Comparison of ENCODE assay signal across 35 cellular contexts in genomic region chr9:35710818-35711500, GRCh38. TPM values are rescaled to one million over a fixed set of nuclear protein-coding genes. Genes with fewer than 3 reads are reported as not detected.
DNase-seq lines count a peak whose midpoint lies in the region; ATAC-seq and TF ChIP-seq lines count a peak whose summit lies in the region.
"Had no signal": no experiment of that assay in that cellular context is flagged by ENCODE, and none has a peak within 500 bp of the region (broad histone marks: within the 10 kb centered on the region; RNA-seq: fewer than 3 reads in every experiment).

No MANE protein-coding gene starts in this region.

- peak overlapping the region; percentile 68 for H3K27ac Mint-ChIP-seq in activated T-cell treated with anti-CD3 and anti-CD28 coated beads, Interleukin-2, amount 50 U/mL, for 24 hours
- H3K27ac Mint-ChIP-seq in activated T-cell treated with anti-CD3 and anti-CD28 coated beads, Interleukin-2, amount 50 U/mL, for 72 hours: no peak overlapping the region
- H3K27ac Mint-ChIP-seq in stimulated activated memory B cell treated with anti-CD40 and anti-IgM and Interleukin-4, amounts not matched to agents 10 μg/mL and 1 μg/mL and 100 μg/mL, for 72 hours: peak overlapping the region; percentile 29
- no peak overlapping the region for H3K27ac Mint-ChIP-seq in activated CD4-positive, alpha-beta memory T cell treated with anti-CD3 and anti-CD28 coated beads, Interleukin-2, amount 10 ng/mL, durations not matched to agents 7 days and 5 days
- H3K27ac Mint-ChIP-seq: activated T-helper 1 cell treated with anti-CD3 and anti-CD28 coated beads, Interleukin-12 subunit alpha, Interleukin-12 subunit beta, Interleukin-2, Interleukin-4 antibody, amounts not matched to agents 30 ng/mL and 10 ng/mL and 1 ng/mL, durations not matched to agents 14 hours and 24 hours and 36 hours; progenitor cell of endocrine pancreas; T-helper 1 cell treated with Interleukin-12 subunit alpha and Interleukin-12 subunit beta and Interleukin-4 antibody, amounts not matched to agents 30 μg/mL and 1 μg/mL, for 36 hours had no signal

- POLR2A ChIA-PET in activated CD4-positive, alpha-beta memory T cell treated with anti-CD3 and anti-CD28 coated beads, Interleukin-2, amount 10 ng/mL, durations not matched to agents 7 days and 5 days (lab: Charles Lee): no interaction called here

- TF ChIP-seq CTCF in ascending aorta (IDR thresholded peaks at IDR 0.05) (no peak), gastroesophageal sphincter (IDR thresholded peaks at IDR 0.05) (no peak), mucosa of descending colon (IDR thresholded peaks at IDR 0.05) (no peak)

- intact Hi-C loops in ascending aorta (cut with DNase I) (no loop called here), mucosa of descending colon (cut with DNase I, micrococcal nuclease) (no loop called here)

- H3K9me3 Mint-ChIP-seq in activated T-cell treated with anti-CD3 and anti-CD28 coated beads, Interleukin-2, amount 50 U/mL, for 24 hours: no peaks in the 10 kb centered on the region
- H3K9me3 Mint-ChIP-seq in activated T-cell treated with anti-CD3 and anti-CD28 coated beads, Interleukin-2, amount 50 U/mL, for 72 hours: no peaks in the 10 kb centered on the region
- no peaks in the 10 kb centered on the region for H3K9me3 Mint-ChIP-seq in stimulated activated memory B cell treated with anti-CD40 and anti-IgM and Interleukin-4, amounts not matched to agents 10 μg/mL and 1 μg/mL and 100 μg/mL, for 72 hours
- no peaks in the 10 kb centered on the region for H3K9me3 Mint-ChIP-seq in activated CD4-positive, alpha-beta memory T cell treated with anti-CD3 and anti-CD28 coated beads, Interleukin-2, amount 10 ng/mL, durations not matched to agents 7 days and 5 days
- H3K9me3 Mint-ChIP-seq: activated T-helper 1 cell treated with anti-CD3 and anti-CD28 coated beads, Interleukin-12 subunit alpha, Interleukin-12 subunit beta, Interleukin-2, Interleukin-4 antibody, amounts not matched to agents 30 ng/mL and 10 ng/mL and 1 ng/mL, durations not matched to agents 14 hours and 24 hours and 36 hours; IgD-negative memory B cell; immature natural killer cell; T-helper 1 cell treated with Interleukin-12 subunit alpha and Interleukin-12 subunit beta and Interleukin-4 antibody, amounts not matched to agents 30 μg/mL and 1 μg/mL, for 36 hours had no signal

- peaks cover 7% of the 10 kb centered on the region for H3K4me1 Mint-ChIP-seq in activated T-cell treated with anti-CD3 and anti-CD28 coated beads, Interleukin-2, amount 50 U/mL, for 24 hours (ENCODE audit: low read depth)
- H3K4me1 Mint-ChIP-seq in activated T-cell treated with anti-CD3 and anti-CD28 coated beads, Interleukin-2, amount 50 U/mL, for 72 hours (ENCODE audit: low read depth): peaks cover 9% of the 10 kb centered on the region
- H3K4me1 Mint-ChIP-seq in stimulated activated memory B cell treated with anti-CD40 and anti-IgM and Interleukin-4, amounts not matched to agents 10 μg/mL and 1 μg/mL and 100 μg/mL, for 72 hours: peaks cover 6% of the 10 kb centered on the region
- no peaks in the 10 kb centered on the region for H3K4me1 Mint-ChIP-seq in activated CD4-positive, alpha-beta memory T cell treated with anti-CD3 and anti-CD28 coated beads, Interleukin-2, amount 10 ng/mL, durations not matched to agents 7 days and 5 days
- H3K4me1 Mint-ChIP-seq: immature natural killer cell had no signal

- H3K27ac ChIP-seq in ascending aorta (peak overlapping the region; percentile 17 to 40), gastroesophageal sphincter (peak overlapping the region in 3 of 4 donors; percentile 34 to 98 (median 97))
- H3K27ac ChIP-seq: 22Rv1, adrenal gland, body of pancreas, epithelial cell of prostate had no signal

- no peak for TF ChIP-seq POLR2A in gastroesophageal sphincter (IDR thresholded peaks at IDR 0.05)

- CTCF ChIA-PET in activated CD4-positive, alpha-beta memory T cell treated with anti-CD3 and anti-CD28 coated beads, Interleukin-2, amount 10 ng/mL, durations not matched to agents 7 days and 5 days (lab: Charles Lee): interaction anchor here (1.4 to 4.3 kb wide), 3 partner anchors 11 to 53 kb away, joined by 3 to 26 read pairs (median 5); partner anchors contain the start of genes CCDC107 and RMRP

- WGBS in gastroesophageal sphincter (ENCODE audit: low coverage in 1 of 2), 2 donors: 56% methylated on average over 5 of the region's 7 CpGs; no CpG with 5 or more reads in 1 of the 2 donors

- peaks cover 59% of the 10 kb centered on the region for H3K36me3 Mint-ChIP-seq in activated T-cell treated with anti-CD3 and anti-CD28 coated beads, Interleukin-2, amount 50 U/mL, for 24 hours (ENCODE audit: low read depth)
- H3K36me3 Mint-ChIP-seq in activated T-cell treated with anti-CD3 and anti-CD28 coated beads, Interleukin-2, amount 50 U/mL, for 72 hours (ENCODE audit: insufficient read depth in 2 of 2): peaks cover 21 to 32% of the 10 kb centered on the region in 2 donors
- H3K36me3 Mint-ChIP-seq in stimulated activated memory B cell treated with anti-CD40 and anti-IgM and Interleukin-4, amounts not matched to agents 10 μg/mL and 1 μg/mL and 100 μg/mL, for 72 hours: peaks cover 85% of the 10 kb centered on the region
- peaks cover 86% of the 10 kb centered on the region for H3K36me3 Mint-ChIP-seq in activated CD4-positive, alpha-beta memory T cell treated with anti-CD3 and anti-CD28 coated beads, Interleukin-2, amount 10 ng/mL, durations not matched to agents 7 days and 5 days (ENCODE audit: low read depth)

- H3K9me3 ChIP-seq in ascending aorta: no peaks in the 10 kb centered on the region
- H3K9me3 ChIP-seq in gastroesophageal sphincter: no peaks in the 10 kb centered on the region
- H3K9me3 ChIP-seq in mucosa of descending colon: no peaks in the 10 kb centered on the region
- H3K9me3 ChIP-seq: adrenal gland, body of pancreas had no signal

- H3K4me1 ChIP-seq in ascending aorta (no peaks in the 10 kb centered on the region), gastroesophageal sphincter (peaks cover 0 to 18% (median 0%) of the 10 kb centered on the region in 3 donors), mucosa of descending colon (ENCODE audit: low read depth) (no peaks in the 10 kb centered on the region)
- H3K4me1 ChIP-seq: adrenal gland, body of pancreas had no signal

- H3K4me3 ChIP-seq in ascending aorta: no peak overlapping the region
- H3K4me3 ChIP-seq in gastroesophageal sphincter: no peak overlapping the region
- H3K4me3 ChIP-seq in mucosa of descending colon: no peak overlapping the region
- H3K4me3 ChIP-seq: adrenal gland, body of pancreas had no signal

- H3K36me3 ChIP-seq in ascending aorta: peaks cover 98% of the 10 kb centered on the region in 2 donors
- H3K36me3 ChIP-seq in gastroesophageal sphincter: peaks cover 15 to 100% of the 10 kb centered on the region in 2 donors
- peaks cover 17% of the 10 kb centered on the region for H3K36me3 ChIP-seq in mucosa of descending colon (ENCODE audit: low read depth)

- DNase-seq in activated T-cell treated with anti-CD3 and anti-CD28 coated beads, Interleukin-2, amount 50 U/mL, for 24 hours: peak; percentile 13
- DNase-seq in activated T-cell treated with anti-CD3 and anti-CD28 coated beads, Interleukin-2, amount 50 U/mL, for 72 hours: no peak
- DNase-seq in ascending aorta (ENCODE audit: low spot score in 2 of 2) (no peak), mucosa of descending colon (no peak)
- DNase-seq in activated CD4-positive, alpha-beta memory T cell treated with anti-CD3 and anti-CD28 coated beads, Interleukin-2, amount 10 ng/mL, durations not matched to agents 7 days and 5 days: no peak
- DNase-seq: activated CD4-positive, alpha-beta T cell treated with anti-CD3 and anti-CD28 coated beads, Interleukin-2, amount 50 U/mL, for 48 hours; activated naive CD4-positive, alpha-beta T cell treated with Interleukin-2 at 50 U/mL for 16 hours; body of pancreas; Calu3; DND-41; effector CD4-positive, alpha-beta T cell; GF-D8; immature natural killer cell; mesenchymal stem cell; NCI-H1092; NCI-H1694; NCI-H446; NCI-H774; stimulated activated CD4-positive, alpha-beta T cell treated with anti-CD3 and anti-CD28 coated beads, Interleukin-12 subunit alpha, Interleukin-12 subunit beta, amount 100 ng/mL, for 4 hours; stimulated activated CD4-positive, alpha-beta T cell treated with anti-CD3 and anti-CD28 coated beads, Interleukin-2, amount 100 ng/mL, for 48 hours had no signal

- H3K27me3 ChIP-seq in ascending aorta (no peaks in the 10 kb centered on the region), gastroesophageal sphincter (no peaks in the 10 kb centered on the region)
- H3K27me3 ChIP-seq: adrenal gland, body of pancreas had no signal

- ATAC-seq in activated T-cell treated with anti-CD3 and anti-CD28 coated beads, Interleukin-2, amount 50 U/mL, for 72 hours (replicated peaks in 1 of 2): no peak
- no peak for ATAC-seq in gastroesophageal sphincter
- no peak for ATAC-seq in stimulated activated memory B cell treated with anti-CD40 and anti-IgM and Interleukin-4, amounts not matched to agents 10 μg/mL and 1 μg/mL and 100 μg/mL, for 72 hours
- ATAC-seq in HG03565 (IDR thresholded peaks at IDR 0.05; ENCODE audit: unreplicated experiment): no peak
- ATAC-seq in mucosa of descending colon: no peak
- ATAC-seq: activated CD4-positive, CD25-positive, alpha-beta regulatory T cell treated with anti-CD3 and anti-CD28 coated beads, Interleukin-2, amount 50 U/mL, for 24 hours; body of pancreas; HCT116; sciatic nerve had no signal

- no peak for TF ChIP-seq EP300 in gastroesophageal sphincter (IDR thresholded peaks at IDR 0.05)

- H3K27me3 Mint-ChIP-seq in activated T-cell treated with anti-CD3 and anti-CD28 coated beads, Interleukin-2, amount 50 U/mL, for 24 hours: no peaks in the 10 kb centered on the region
- no peaks in the 10 kb centered on the region for H3K27me3 Mint-ChIP-seq in activated T-cell treated with anti-CD3 and anti-CD28 coated beads, Interleukin-2, amount 50 U/mL, for 72 hours (ENCODE audit: low read depth)
- H3K27me3 Mint-ChIP-seq in stimulated activated memory B cell treated with anti-CD40 and anti-IgM and Interleukin-4, amounts not matched to agents 10 μg/mL and 1 μg/mL and 100 μg/mL, for 72 hours: no peaks in the 10 kb centered on the region
- no peaks in the 10 kb centered on the region for H3K27me3 Mint-ChIP-seq in activated CD4-positive, alpha-beta memory T cell treated with anti-CD3 and anti-CD28 coated beads, Interleukin-2, amount 10 ng/mL, durations not matched to agents 7 days and 5 days
- H3K27me3 Mint-ChIP-seq: IgD-negative memory B cell, progenitor cell of endocrine pancreas had no signal

- H3K4me3 Mint-ChIP-seq in activated T-cell treated with anti-CD3 and anti-CD28 coated beads, Interleukin-2, amount 50 U/mL, for 24 hours: no peak overlapping the region
- H3K4me3 Mint-ChIP-seq in activated T-cell treated with anti-CD3 and anti-CD28 coated beads, Interleukin-2, amount 50 U/mL, for 72 hours: no peak overlapping the region
- H3K4me3 Mint-ChIP-seq in stimulated activated memory B cell treated with anti-CD40 and anti-IgM and Interleukin-4, amounts not matched to agents 10 μg/mL and 1 μg/mL and 100 μg/mL, for 72 hours: no peak overlapping the region
- H3K4me3 Mint-ChIP-seq in activated CD4-positive, alpha-beta memory T cell treated with anti-CD3 and anti-CD28 coated beads, Interleukin-2, amount 10 ng/mL, durations not matched to agents 7 days and 5 days: no peak overlapping the region
- H3K4me3 Mint-ChIP-seq: activated T-helper 1 cell treated with anti-CD3 and anti-CD28 coated beads, Interleukin-12 subunit alpha, Interleukin-12 subunit beta, Interleukin-2, Interleukin-4 antibody, amounts not matched to agents 30 ng/mL and 10 ng/mL and 1 ng/mL, durations not matched to agents 14 hours and 24 hours and 36 hours; IgD-negative memory B cell; immature natural killer cell; T-helper 1 cell treated with Interleukin-12 subunit alpha and Interleukin-12 subunit beta and Interleukin-4 antibody, amounts not matched to agents 30 μg/mL and 1 μg/mL, for 36 hours had no signal

RNA-seq across cellular contexts. Expression of gene TLN1, which starts 21.0 kb away (rescaled TPM):
- total RNA-seq in activated T-cell treated with anti-CD3 and anti-CD28 coated beads, Interleukin-2, amount 50 U/mL, for 72 hours: 100 to 1,000 TPM; 200 to 235 TPM
- 735 TPM for total RNA-seq in ascending aorta
- total RNA-seq in gastroesophageal sphincter: 1,000 to 10,000 TPM in 3 of 4 donors, 100 to 1,000 TPM in 1; 888 to 1,583 (median 1,047) TPM
- 100 to 1,000 TPM; 341 to 354 TPM for total RNA-seq in activated CD4-positive, alpha-beta memory T cell treated with anti-CD3 and anti-CD28 coated beads, Interleukin-2, amount 10 ng/mL, durations not matched to agents 7 days and 5 days
- total RNA-seq in mucosa of descending colon: 100 to 1,000 TPM; 154 to 720 (median 189) TPM

RNA-seq across cellular contexts. Expression of gene TPM2, which starts 21.2 kb away (rescaled TPM):
- 1 to 10 TPM; 5.4 to 7.8 TPM for total RNA-seq in activated T-cell treated with anti-CD3 and anti-CD28 coated beads, Interleukin-2, amount 50 U/mL, for 72 hours
- total RNA-seq in ascending aorta: 1,923 TPM
- over 10,000 TPM in 3 of 4 donors, 1,000 to 10,000 TPM in 1; 7,572 to 13,568 (median 12,084) TPM for total RNA-seq in gastroesophageal sphincter
- total RNA-seq in activated CD4-positive, alpha-beta memory T cell treated with anti-CD3 and anti-CD28 coated beads, Interleukin-2, amount 10 ng/mL, durations not matched to agents 7 days and 5 days: 1 to 10 TPM; 8.9 to 9.2 TPM
- total RNA-seq in mucosa of descending colon: 1,000 to 10,000 TPM in 1 of 3 donors, 100 to 1,000 TPM in 1, 10 to 100 TPM in 1; 45.3 to 1,899 (median 152) TPM

RNA-seq across cellular contexts. Expression of gene CREB3, which starts 21.5 kb away (rescaled TPM):
- 10 to 100 TPM; 30.7 to 33.1 TPM for total RNA-seq in activated T-cell treated with anti-CD3 and anti-CD28 coated beads, Interleukin-2, amount 50 U/mL, for 72 hours
- total RNA-seq in ascending aorta (48.3 TPM), gastroesophageal sphincter (100 to 1,000 TPM in 1 of 4 donors, 10 to 100 TPM in 3; 75.0 to 104 (median 83.7) TPM), mucosa of descending colon (10 to 100 TPM; 28.2 to 47.7 (median 34.3) TPM)
- total RNA-seq in activated CD4-positive, alpha-beta memory T cell treated with anti-CD3 and anti-CD28 coated beads, Interleukin-2, amount 10 ng/mL, durations not matched to agents 7 days and 5 days: 10 to 100 TPM; 23.2 to 24.1 TPM

RNA-seq across cellular contexts. Expression of gene CA9, which starts 37.2 kb away (rescaled TPM):
- 1 to 10 TPM in 1 of 2 donors, under 1 TPM in 1; 0.65 to 1.6 TPM for total RNA-seq in activated T-cell treated with anti-CD3 and anti-CD28 coated beads, Interleukin-2, amount 50 U/mL, for 72 hours
- total RNA-seq in ascending aorta (3.9 TPM), gastroesophageal sphincter (1 to 10 TPM in 1 of 4 donors, not detected in 3; 3.9 TPM), mucosa of descending colon (1 to 10 TPM in 1 of 3 donors, under 1 TPM in 1, not detected in 1; 0.61 to 1.7 TPM)
- 1 to 10 TPM; 1.1 to 1.2 TPM for total RNA-seq in activated CD4-positive, alpha-beta memory T cell treated with anti-CD3 and anti-CD28 coated beads, Interleukin-2, amount 10 ng/mL, durations not matched to agents 7 days and 5 days
- total RNA-seq: activated T-helper 1 cell treated with anti-CD3 and anti-CD28 coated beads, Interleukin-12 subunit alpha, Interleukin-12 subunit beta, Interleukin-2, Interleukin-4 antibody, amounts not matched to agents 30 ng/mL and 10 ng/mL and 1 ng/mL, durations not matched to agents 14 hours and 24 hours and 36 hours; glomerular endothelial cell; sciatic nerve; ureter had no signal

RNA-seq across cellular contexts. Expression of gene GBA2, which starts 38.1 kb away (rescaled TPM):
- total RNA-seq in activated T-cell treated with anti-CD3 and anti-CD28 coated beads, Interleukin-2, amount 50 U/mL, for 72 hours: 10 to 100 TPM; 37.7 to 38.4 TPM
- total RNA-seq in ascending aorta (40.7 TPM), gastroesophageal sphincter (10 to 100 TPM; 35.3 to 81.1 (median 54.3) TPM), mucosa of descending colon (100 to 1,000 TPM; 157 to 285 (median 223) TPM)
- total RNA-seq in activated CD4-positive, alpha-beta memory T cell treated with anti-CD3 and anti-CD28 coated beads, Interleukin-2, amount 10 ng/mL, durations not matched to agents 7 days and 5 days: 10 to 100 TPM; 45.8 to 49.1 TPM

Comparison
In these comparisons a context has a peak if more than half of its experiments do, and no peak if none do; other contexts are left out.
1. H3K27ac Mint-ChIP-seq: peak in activated T-cell treated with anti-CD3 and anti-CD28 coated beads, Interleukin-2, amount 50 U/mL, for 24 hours (single experiment) and stimulated activated memory B cell treated with anti-CD40 and anti-IgM and Interleukin-4, amounts not matched to agents 10 μg/mL and 1 μg/mL and 100 μg/mL, for 72 hours (single experiment); none in activated T-cell treated with anti-CD3 and anti-CD28 coated beads, Interleukin-2, amount 50 U/mL, for 72 hours (single experiment) and activated CD4-positive, alpha-beta memory T cell treated with anti-CD3 and anti-CD28 coated beads, Interleukin-2, amount 10 ng/mL, durations not matched to agents 7 days and 5 days (single experiment).
2. RNA of gene TPM2, which starts 21.2 kb away (total RNA-seq): 7,572 to 13,568 TPM in gastroesophageal sphincter, 1,923 TPM in ascending aorta (single experiment) and 45.3 to 1,899 TPM in mucosa of descending colon; 8.9 to 9.2 TPM in activated CD4-positive, alpha-beta memory T cell treated with anti-CD3 and anti-CD28 coated beads, Interleukin-2, amount 10 ng/mL, durations not matched to agents 7 days and 5 days and 5.4 to 7.8 TPM in activated T-cell treated with anti-CD3 and anti-CD28 coated beads, Interleukin-2, amount 50 U/mL, for 72 hours; every median in the first group is over 4 times any median in the second.